In genomic region chr2:128282246-128282975, GRCh38 we compare ENCODE assay signal across 16 cellular contexts. TPM values are rescaled to one million over a fixed set of nuclear protein-coding genes. Genes with fewer than 3 reads are reported as not detected.
DNase-seq lines count a peak whose midpoint lies in the region; ATAC-seq and TF ChIP-seq lines count a peak whose summit lies in the region.
"Had no signal": no experiment of that assay in that cellular context is flagged by ENCODE, and none has a peak within 500 bp of the region (broad histone marks: within the 10 kb centered on the region; RNA-seq: fewer than 3 reads in every experiment).

No MANE protein-coding gene starts in this region.

- ATAC-seq in T-helper 17 cell (no peak), left ventricle myocardium superior (peak; percentile 8), GM19328 (IDR thresholded peaks at IDR 0.05; ENCODE audit: unreplicated experiment) (no peak)
- ATAC-seq: naive thymus-derived CD4-positive, alpha-beta T cell had no signal

- DNase-seq in T-helper 17 cell (no peak), left ventricle myocardium superior (peak; percentile 44), trophoblast cell (peak; percentile 16 to 41), inferior parietal cortex (ENCODE audit: extremely low spot score) (no peak), BE2C (no peak), SK-N-DZ (ENCODE audit: low spot score) (no peak)
- DNase-seq: activated CD4-positive, alpha-beta memory T cell treated with anti-CD3 and anti-CD28 coated beads, Interleukin-2, amount 10 ng/mL, durations not matched to agents 7 days and 5 days; activated naive CD4-positive, alpha-beta T cell treated with Interleukin-2 at 50 U/mL for 16 hours; DND-41; naive thymus-derived CD4-positive, alpha-beta T cell; NCI-H1092 had no signal

- H2BK12ac ChIP-seq in trophoblast cell (ENCODE audit: low read length) = no peak overlapping the region

- H3K27ac ChIP-seq in BLaER1 = peak overlapping the region; percentile 81
- no peak overlapping the region for H3K27ac ChIP-seq in trophoblast cell (ENCODE audit: low read depth, low read length)
- H3K27ac ChIP-seq: upper lobe of left lung had no signal

- H3K4me3 ChIP-seq in BLaER1 = no peak overlapping the region
- no peak overlapping the region for H3K4me3 ChIP-seq in trophoblast cell (ENCODE audit: low read depth, low read length)
- H3K4me3 ChIP-seq in BE2C (ENCODE audit: low read depth, low read length) = no peak overlapping the region
- H3K4me3 ChIP-seq: HAP-1, Peyer's patch, upper lobe of left lung had no signal

- peak overlapping the region; percentile 97 for H3K4me2 ChIP-seq in BLaER1
- no peak overlapping the region for H3K4me2 ChIP-seq in trophoblast cell (ENCODE audit: low read length)

- no peaks in the 10 kb centered on the region for H3K27me3 ChIP-seq in BLaER1
- H3K27me3 ChIP-seq in trophoblast cell (ENCODE audit: insufficient read depth, low read length) = no peaks in the 10 kb centered on the region
- H3K27me3 ChIP-seq in BE2C = no peaks in the 10 kb centered on the region
- H3K27me3 ChIP-seq: Peyer's patch, upper lobe of left lung had no signal

- H3K36me3 Mint-ChIP-seq in T-helper 17 cell (ENCODE audit: low read depth) = no peaks in the 10 kb centered on the region
- H3K36me3 Mint-ChIP-seq: naive thymus-derived CD4-positive, alpha-beta T cell had no signal

- H2BK120ac ChIP-seq in trophoblast cell (ENCODE audit: insufficient read depth, low read length, poor library complexity) = no peak overlapping the region

- H4K8ac ChIP-seq in trophoblast cell (ENCODE audit: low read depth, low read length) = no peak overlapping the region

- no peak overlapping the region for H3K23ac ChIP-seq in trophoblast cell (ENCODE audit: low read length)

- no peak overlapping the region for H2BK5ac ChIP-seq in trophoblast cell (ENCODE audit: low read depth, low read length, poor library complexity)

- WGBS in trophoblast cell (ENCODE audit: extremely low coverage, insufficient coverage, insufficient read length) = no CpG with 5 or more reads among the region's 24 CpGs

- H3K4me1 ChIP-seq in BLaER1 (peaks cover 99% of the 10 kb centered on the region), trophoblast cell (ENCODE audit: control insufficient read depth in 1 of 2, insufficient read depth in 2 of 2, low read length in 2 of 2) (peaks cover 18 to 20% of the 10 kb centered on the region in 2 experiments), BE2C (no peaks in the 10 kb centered on the region)
- H3K4me1 ChIP-seq: HAP-1 had no signal

- peak overlapping the region; percentile 47 for H3K9ac ChIP-seq in BLaER1
- no peak overlapping the region for H3K9ac ChIP-seq in trophoblast cell (ENCODE audit: low read length)

- no peak overlapping the region for H4K91ac ChIP-seq in trophoblast cell (ENCODE audit: low read depth, low read length)

- H2AFZ ChIP-seq in trophoblast cell (ENCODE audit: insufficient read depth, low read length, poor library complexity) = peak overlapping the region; percentile 1

- peak overlapping the region; percentile 4 for H3K18ac ChIP-seq in trophoblast cell (ENCODE audit: low read length)

- TF ChIP-seq CTCF in BE2C (IDR thresholded peaks at IDR 0.05; ENCODE audit: low read depth, low read length) = no peak

- peaks cover 6% of the 10 kb centered on the region for H3K79me1 ChIP-seq in trophoblast cell (ENCODE audit: low read length)

- no peak overlapping the region for H2AK5ac ChIP-seq in trophoblast cell (ENCODE audit: low read length)

- no peaks in the 10 kb centered on the region for H3K27me3 Mint-ChIP-seq in T-helper 17 cell
- H3K27me3 Mint-ChIP-seq: activated CD4-positive, alpha-beta memory T cell treated with anti-CD3 and anti-CD28 coated beads, Interleukin-2, amount 10 ng/mL, durations not matched to agents 7 days and 5 days; naive thymus-derived CD4-positive, alpha-beta T cell had no signal

- H3K79me2 ChIP-seq in trophoblast cell (ENCODE audit: control insufficient read depth, insufficient read depth, low read length, poor library complexity) = peaks cover 5% of the 10 kb centered on the region

- H3K27ac Mint-ChIP-seq in T-helper 17 cell = peak overlapping the region; percentile 29
- H3K27ac Mint-ChIP-seq: activated CD4-positive, alpha-beta memory T cell treated with anti-CD3 and anti-CD28 coated beads, Interleukin-2, amount 10 ng/mL, durations not matched to agents 7 days and 5 days; naive thymus-derived CD4-positive, alpha-beta T cell had no signal

- H4K12ac ChIP-seq in trophoblast cell (ENCODE audit: low read depth, low read length) = no peak overlapping the region

- H3K14ac ChIP-seq in trophoblast cell (ENCODE audit: low read length) = no peak overlapping the region

- H4K20me1 ChIP-seq in BLaER1 = peaks cover 100% of the 10 kb centered on the region

- H3K4me3 Mint-ChIP-seq in T-helper 17 cell = no peak overlapping the region
- H3K4me3 Mint-ChIP-seq: activated CD4-positive, alpha-beta memory T cell treated with anti-CD3 and anti-CD28 coated beads, Interleukin-2, amount 10 ng/mL, durations not matched to agents 7 days and 5 days; naive thymus-derived CD4-positive, alpha-beta T cell had no signal

- intact Hi-C loops in left ventricle myocardium superior (cut with micrococcal nuclease) = no loop called here

- H3K9me3 ChIP-seq in BLaER1 (no peaks in the 10 kb centered on the region), T-helper 17 cell (ENCODE audit: control insufficient read depth, low read length, poor library complexity, severe bottlenecking) (no peaks in the 10 kb centered on the region), trophoblast cell (ENCODE audit: insufficient read depth, low read depth, low read length) (peaks cover 3% of the 10 kb centered on the region), BE2C (no peaks in the 10 kb centered on the region)
- H3K9me3 ChIP-seq: HAP-1, Peyer's patch, upper lobe of left lung had no signal

- no peak overlapping the region for H3K4ac ChIP-seq in trophoblast cell (ENCODE audit: low read depth, low read length)

- peaks cover 13% of the 10 kb centered on the region for H3K4me1 Mint-ChIP-seq in T-helper 17 cell

- H3K36me3 ChIP-seq in BLaER1 = peaks cover 26% of the 10 kb centered on the region
- H3K36me3 ChIP-seq in trophoblast cell (ENCODE audit: control insufficient read depth in 1 of 2, insufficient read depth in 2 of 2, low read length in 2 of 2) = peaks cover 5 to 11% of the 10 kb centered on the region in 2 experiments
- no peaks in the 10 kb centered on the region for H3K36me3 ChIP-seq in BE2C
- H3K36me3 ChIP-seq: HAP-1 had no signal

RNA-seq across cellular contexts. Expression of gene HS6ST1, which starts 36.3 kb away (rescaled TPM):
- total RNA-seq in T-helper 17 cell (10 to 100 TPM; 12.5 to 12.9 TPM), left ventricle myocardium superior (35.2 TPM)
- 26.6 and 27.7 TPM in 2 replicates for polyA plus RNA-seq in trophoblast cell (2013)
- polyA plus RNA-seq in BE2C (2012; ENCODE audit: insufficient read depth, insufficient read length, low read depth) = 35.2 TPM
- polyA plus RNA-seq in SK-N-DZ (2014; cell fraction: cytosol; rRNA removed) = 19.7 and 20.5 TPM in 2 replicates
- polyA plus RNA-seq in SK-N-DZ (2014; cell fraction: nucleus; rRNA removed) = 10.5 and 11.1 TPM in 2 replicates

Comparison
In these comparisons a context has a peak if more than half of its experiments do, and no peak if none do; other contexts are left out.
1. DNase-seq: peak in left ventricle myocardium superior (single experiment) and trophoblast cell (2 of 2); none in T-helper 17 cell (0 of 3), inferior parietal cortex (single experiment), BE2C (single experiment) and SK-N-DZ (single experiment).